In genomic region chr2:207504513-207505171, GRCh38 we compare ENCODE assay signal across 1 cellular context.
TF ChIP-seq lines count a peak whose summit lies in the region.

No MANE protein-coding gene starts in this region.

TF ChIP-seq in WTC11, 78 proteins besides CTCF, POLR2A, EP300 and RAD21 (continued from another document):
- TF ChIP-seq PRDM15 (CRISPR knock-in tag; IDR thresholded peaks at IDR 0.05), result peak; percentile 51; the same call in 1 of the 2 replicates
- TF ChIP-seq ZNF671 (CRISPR knock-in tag; IDR thresholded peaks at IDR 0.05), result no peak
- no peak for TF ChIP-seq NFATC4 (CRISPR knock-in tag; IDR thresholded peaks at IDR 0.05)
- TF ChIP-seq ZNF263 (CRISPR knock-in tag; IDR thresholded peaks at IDR 0.05; ENCODE audit: low read depth), result 0 out of 2 replicates have a peak, but pooled peaks have one; percentile 33
- TF ChIP-seq GRHL2 (CRISPR knock-in tag; IDR thresholded peaks at IDR 0.05; ENCODE audit: insufficient replicate concordance, severe bottlenecking), result no peak
TF ChIP-seq in WTC11: peak in this region for 2.
